ENCODE assay signal across 25 cellular contexts in the genomic region with DNA sequence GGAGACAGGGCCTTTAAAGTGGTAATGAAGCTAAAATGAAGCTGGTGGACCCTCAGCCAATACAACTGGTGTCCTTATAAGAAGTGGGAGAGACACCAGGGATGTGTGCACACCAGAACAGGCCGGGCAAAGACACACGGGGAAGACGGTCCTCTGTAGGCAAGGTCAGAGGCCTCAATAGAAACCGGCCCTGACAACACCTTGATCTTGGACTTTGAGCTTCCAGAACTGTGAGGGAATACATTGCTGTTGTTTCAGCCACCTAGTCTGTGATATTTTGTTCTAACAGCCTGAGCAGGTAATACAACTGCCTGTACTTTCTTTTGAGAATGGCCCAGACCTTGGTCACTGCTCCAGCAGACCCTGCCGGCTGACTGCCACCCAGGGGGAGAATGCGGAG.
"Had no signal": no experiment of that assay in that cellular context is flagged by ENCODE, and none has a peak within 500 bp of the region (broad histone marks: within the 10 kb centered on the region; RNA-seq: fewer than 3 reads in every experiment).

No MANE protein-coding gene starts in this region.

- H3K36me3 ChIP-seq: SJCRH30 had no signal

- H3K9ac ChIP-seq: SK-N-SH had no signal

- H3K4me1 ChIP-seq: SJCRH30 had no signal

- H3K27me3 ChIP-seq: SJCRH30 had no signal

- H3K4me3 ChIP-seq: K562, SJCRH30 had no signal

- ATAC-seq: activated CD4-positive, CD25-positive, alpha-beta regulatory T cell treated with anti-CD3 and anti-CD28 coated beads, Interleukin-2, amount 50 U/mL, for 24 hours; activated CD8-positive, alpha-beta T cell treated with anti-CD3 and anti-CD28 coated beads for 36 hours; activated T-cell treated with anti-CD3 and anti-CD28 coated beads, Interleukin-2, amount 50 U/mL, for 72 hours; K562 had no signal

- FAIRE-seq: K562 had no signal

- H3K4me2 ChIP-seq: SK-N-SH had no signal

- H3K27ac ChIP-seq: RWPE1, SJCRH30, VCaP had no signal

- H3K9me3 ChIP-seq: SJCRH30, SK-N-SH had no signal

- DNase-seq: activated CD4-positive, alpha-beta T cell treated with anti-CD3 and anti-CD28 coated beads for 4 hours; activated CD8-positive, alpha-beta memory T cell treated with anti-CD3 and anti-CD28 coated beads, Interleukin-2, amount 50 U/mL, for 4 hours; activated CD8-positive, alpha-beta T cell treated with anti-CD3 and anti-CD28 coated beads for 36 hours; activated naive CD4-positive, alpha-beta T cell treated with anti-CD3 and anti-CD28 coated beads, Interleukin-2, amount 50 U/mL, for 16 hours; activated naive CD8-positive, alpha-beta T cell treated with anti-CD3 and anti-CD28 coated beads, Interleukin-2, amount 10 ng/mL, durations not matched to agents 7 days and 5 days; activated T-cell treated with anti-CD3 and anti-CD28 coated beads, Interleukin-2, amount 50 U/mL, for 72 hours; aorta; Karpas-422; MM.1S; NCI-H1105; NCI-H1436; NCI-H1694 treated with DMSO at 0.1 percent for 48 hours; NCI-H2029 treated with DMSO at 0.1 percent for 48 hours; NCI-H345; NCI-H510A; NCI-H526 treated with DMSO at 0.1 percent for 48 hours; NCI-H82; Right ventricle myocardium superior; SJCRH30; SK-N-SH; T-helper 1 cell had no signal
